In the genomic region with DNA sequence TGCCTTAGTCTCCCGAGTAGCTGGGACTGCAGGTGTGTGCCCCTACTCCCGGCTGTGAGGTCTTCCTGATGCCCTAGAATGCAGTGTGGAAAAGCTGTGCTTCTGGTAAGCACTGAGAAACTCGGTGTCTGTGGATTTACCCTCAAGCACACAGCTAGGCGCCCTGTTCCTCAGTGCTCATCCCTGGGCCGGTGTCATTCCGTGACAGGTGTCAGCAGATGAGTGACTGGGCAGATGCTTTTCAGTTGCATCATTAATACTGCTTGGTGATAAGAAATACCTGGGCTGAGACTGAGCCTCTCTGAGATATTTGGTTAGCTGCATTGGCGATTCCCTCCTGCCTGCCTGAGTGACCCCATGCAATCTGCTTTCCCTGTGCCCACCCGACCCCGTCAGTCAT, we compare ENCODE assay signal across 15 cellular contexts. TPM values are rescaled to one million over a fixed set of nuclear protein-coding genes. Genes with fewer than 3 reads are reported as not detected.
A peak's percentile ranks its signal among the peaks of the same experiment; 100 is the strongest.
DNase-seq lines count a peak whose midpoint lies in the region; ATAC-seq and TF ChIP-seq lines count a peak whose summit lies in the region.
"Had no signal": no experiment of that assay in that cellular context is flagged by ENCODE, and none has a peak within 500 bp of the region (broad histone marks: within the 10 kb centered on the region; RNA-seq: fewer than 3 reads in every experiment).

No MANE protein-coding gene starts in this region.

- H3K9me3 ChIP-seq in T-helper 17 cell (ENCODE audit: control insufficient read depth, low read length, poor library complexity, severe bottlenecking) (no peaks in the 10 kb centered on the region), skeletal muscle tissue (ENCODE audit: control insufficient read depth in 3 of 3, low read length in 3 of 3) (no peaks in the 10 kb centered on the region)
- H3K9me3 ChIP-seq: A549, BE2C, HAP-1 had no signal

- H3K27me3 Mint-ChIP-seq in T-helper 17 cell (no peaks in the 10 kb centered on the region), glutamatergic neuron (ENCODE audit: unreplicated experiment) (peaks cover 9% of the 10 kb centered on the region)
- H3K27me3 Mint-ChIP-seq: CD4-positive, alpha-beta memory T cell had no signal

- peak overlapping the region; percentile 15 for H3K4me3 Mint-ChIP-seq in T-helper 17 cell
- H3K4me3 Mint-ChIP-seq in glutamatergic neuron (ENCODE audit: unreplicated experiment), result no peak overlapping the region

- H3K4me1 Mint-ChIP-seq in T-helper 17 cell, result peaks cover 6% of the 10 kb centered on the region
- peaks cover 12% of the 10 kb centered on the region for H3K4me1 Mint-ChIP-seq in glutamatergic neuron (ENCODE audit: low read depth, unreplicated experiment)

- TF ChIP-seq CTCF in glutamatergic neuron (IDR thresholded peaks at IDR 0.05; ENCODE audit: partially characterized antibody, unreplicated experiment), result no peak

- peaks cover 16% of the 10 kb centered on the region for H3K9me3 Mint-ChIP-seq in glutamatergic neuron (ENCODE audit: unreplicated experiment)
- H3K9me3 Mint-ChIP-seq: CD4-positive, alpha-beta memory T cell had no signal

- peaks cover 52 to 76% (median 75%) of the 10 kb centered on the region in 3 donors for H3K4me1 ChIP-seq in skeletal muscle tissue (ENCODE audit: control insufficient read depth in 3 of 3, insufficient read depth in 3 of 3, low read length in 3 of 3)
- H3K4me1 ChIP-seq: A549, HAP-1 had no signal

- H3K36me3 Mint-ChIP-seq in T-helper 17 cell (ENCODE audit: low read depth) (peaks cover 2% of the 10 kb centered on the region), glutamatergic neuron (ENCODE audit: unreplicated experiment) (no peaks in the 10 kb centered on the region)

- peak overlapping the region; percentile 27 for H3K27ac Mint-ChIP-seq in T-helper 17 cell
- H3K27ac Mint-ChIP-seq in glutamatergic neuron (ENCODE audit: unreplicated experiment), result peak overlapping the region; percentile 33

- peak overlapping the region; percentile 16 for H3K27ac ChIP-seq in skeletal muscle tissue (ENCODE audit: low read depth, low read length)
- H3K27ac ChIP-seq: A549, C4-2B, HL-60 had no signal

- DNase-seq in cardiac septum (ENCODE audit: low spot score) (peak; percentile 55), Right ventricle myocardium inferior (ENCODE audit: missing footprints) (no peak), T-helper 17 cell (no peak), glutamatergic neuron (no peak), DMS153 (lab: John Stamatoyannopoulos, UW) (no peak), SKM-1 (lab: John Stamatoyannopoulos, UW; ENCODE audit: unreplicated experiment) (no peak)
- DNase-seq: BE2C; CD4-positive, alpha-beta memory T cell; DMS79 treated with DMSO at 0.1 percent for 48 hours; EL had no signal

- H3K27me3 ChIP-seq in skeletal muscle tissue (ENCODE audit: control insufficient read depth in 3 of 3, insufficient read depth in 3 of 3, low read length in 3 of 3), result no peaks in the 10 kb centered on the region
- H3K27me3 ChIP-seq: BE2C had no signal

- intact Hi-C loops in cardiac septum (cut with DNase I) (no loop called here), Right ventricle myocardium inferior (cut with DNase I) (no loop called here)

- ATAC-seq in Right ventricle myocardium inferior (no peak), T-helper 17 cell (no peak)
- ATAC-seq: A549 had no signal

- peak overlapping the region in 1 of 3 donors; percentile 45 for H3K9ac ChIP-seq in skeletal muscle tissue (ENCODE audit: low read depth in 1 of 3, low read length in 3 of 3)

- no peak overlapping the region for H3K4me3 ChIP-seq in skeletal muscle tissue (ENCODE audit: low read length in 3 of 3)
- H3K4me3 ChIP-seq: A549, HAP-1 had no signal

- peaks cover 12 to 17% (median 16%) of the 10 kb centered on the region in 3 donors for H3K36me3 ChIP-seq in skeletal muscle tissue (ENCODE audit: control insufficient read depth in 3 of 3, insufficient read depth in 3 of 3, low read length in 3 of 3)

RNA-seq across cellular contexts. Expression of a gene that starts 21.8 kb away (rescaled TPM):
- 15.6 TPM for total RNA-seq in cardiac septum
- total RNA-seq in Right ventricle myocardium inferior, result 18.7 TPM
- total RNA-seq in T-helper 17 cell, result 100 to 1,000 TPM; 162 to 200 TPM
- total RNA-seq in glutamatergic neuron (ENCODE audit: unreplicated experiment), result 28.0 TPM
- 17.2 TPM for total RNA-seq in skeletal muscle tissue

RNA-seq across cellular contexts. Expression of a gene that starts 46.7 kb away (rescaled TPM):
- total RNA-seq in cardiac septum (0.40 TPM), Right ventricle myocardium inferior (0.54 TPM), T-helper 17 cell (under 1 TPM in 1 of 2 donors, not detected in 1; 0.37 TPM), glutamatergic neuron (ENCODE audit: unreplicated experiment) (not detected), skeletal muscle tissue (not detected)
- total RNA-seq: CD4-positive, alpha-beta memory T cell had no signal
